14 cellular contexts compared by ENCODE assay signal in genomic region chr7:47846117-47846836, GRCh38.
DNase-seq lines count a peak whose midpoint lies in the region; ATAC-seq and TF ChIP-seq lines count a peak whose summit lies in the region.
"Had no signal": no experiment of that assay in that cellular context is flagged by ENCODE, and none has a peak within 500 bp of the region (broad histone marks: within the 10 kb centered on the region; RNA-seq: fewer than 3 reads in every experiment).

No MANE protein-coding gene starts in this region.

- H3K4me1 ChIP-seq in upper lobe of right lung (no peaks in the 10 kb centered on the region), esophagus muscularis mucosa (peaks cover 0 to 9% (median 3%) of the 10 kb centered on the region in 4 donors)

- H3K9me3 ChIP-seq in upper lobe of right lung, result no peaks in the 10 kb centered on the region
- H3K9me3 ChIP-seq in esophagus muscularis mucosa, result no peaks in the 10 kb centered on the region

- DNase-seq in SIG-M5 treated with dmso at 0.1 percent for 504 hours (lab: John Stamatoyannopoulos, UW; ENCODE audit: unreplicated experiment) (peak; percentile 14), SIG-M5 (lab: John Stamatoyannopoulos, UW) (no peak), astrocyte of the spinal cord (ENCODE audit: low read depth, low spot score) (peak; percentile 35), left cardiac atrium (no peak), upper lobe of right lung (no peak), esophagus muscularis mucosa (ENCODE audit: extremely low spot score) (no peak)
- no peak for DNase-seq in stimulated activated naive B cell treated with anti-CD40 and anti-IgM and Interleukin-4, amounts not matched to agents 10 μg/mL and 1 μg/mL and 100 μg/mL, for 72 hours
- DNase-seq: activated CD4-positive, alpha-beta T cell treated with anti-CD3 and anti-CD28 coated beads for 36 hours; DMS 273 treated with DMSO at 0.1 percent for 48 hours; NCI-H1092; NCI-H526 had no signal

- no peak for TF ChIP-seq EP300 in esophagus muscularis mucosa (IDR thresholded peaks at IDR 0.05)

- in situ Hi-C loops in astrocyte of the spinal cord (cut with HindIII; ENCODE audit: low sequenced_read_pairs), result no loop called here

- H3K27me3 ChIP-seq in upper lobe of right lung (no peaks in the 10 kb centered on the region), esophagus muscularis mucosa (no peaks in the 10 kb centered on the region)

- ATAC-seq in left cardiac atrium (peak; percentile 60 to 82), upper lobe of right lung (peak; percentile 30), GM21390 (IDR thresholded peaks at IDR 0.05; ENCODE audit: unreplicated experiment) (no peak)
- ATAC-seq in stimulated activated naive B cell treated with anti-CD40 and anti-IgM and Interleukin-4, amounts not matched to agents 10 μg/mL and 1 μg/mL and 100 μg/mL, for 72 hours (replicated peaks), result no peak
- ATAC-seq: activated CD4-positive, alpha-beta T cell treated with anti-CD3 and anti-CD28 coated beads for 36 hours had no signal

- TF ChIP-seq POLR2A in esophagus muscularis mucosa (IDR thresholded peaks at IDR 0.05; ENCODE audit: low read depth), result no peak

- TF ChIP-seq CTCF in astrocyte of the spinal cord (IDR thresholded peaks at IDR 0.05; ENCODE audit: low read depth, low read length), result no peak
- no peak for TF ChIP-seq CTCF in upper lobe of right lung (IDR thresholded peaks at IDR 0.05)
- no peak for TF ChIP-seq CTCF in esophagus muscularis mucosa (IDR thresholded peaks at IDR 0.05)

- H3K36me3 ChIP-seq in upper lobe of right lung, result no peaks in the 10 kb centered on the region
- H3K36me3 ChIP-seq in esophagus muscularis mucosa, result peaks cover 0 to 4% (median 0%) of the 10 kb centered on the region in 4 donors

- H3K27ac Mint-ChIP-seq in stimulated activated naive B cell treated with anti-CD40 and anti-IgM and Interleukin-4, amounts not matched to agents 10 μg/mL and 1 μg/mL and 100 μg/mL, for 72 hours, result no peak overlapping the region
- H3K27ac Mint-ChIP-seq: activated CD4-positive, alpha-beta T cell treated with anti-CD3 and anti-CD28 coated beads for 36 hours; memory B cell had no signal

- no peak overlapping the region for H3K4me3 Mint-ChIP-seq in stimulated activated naive B cell treated with anti-CD40 and anti-IgM and Interleukin-4, amounts not matched to agents 10 μg/mL and 1 μg/mL and 100 μg/mL, for 72 hours
- H3K4me3 Mint-ChIP-seq: activated CD4-positive, alpha-beta T cell treated with anti-CD3 and anti-CD28 coated beads for 36 hours; memory B cell had no signal

- H3K4me1 Mint-ChIP-seq in stimulated activated naive B cell treated with anti-CD40 and anti-IgM and Interleukin-4, amounts not matched to agents 10 μg/mL and 1 μg/mL and 100 μg/mL, for 72 hours, result no peaks in the 10 kb centered on the region
- H3K4me1 Mint-ChIP-seq: activated CD4-positive, alpha-beta T cell treated with anti-CD3 and anti-CD28 coated beads for 36 hours; memory B cell had no signal

- H3K27ac ChIP-seq in upper lobe of right lung, result no peak overlapping the region
- no peak overlapping the region for H3K27ac ChIP-seq in esophagus muscularis mucosa (replicated peaks in 1 of 4)
- H3K27ac ChIP-seq: 22Rv1 had no signal

- intact Hi-C loops in left cardiac atrium (cut with DNase I) (no loop called here), upper lobe of right lung (cut with DNase I) (no loop called here), esophagus muscularis mucosa (cut with DNase I) (no loop called here)

- no peaks in the 10 kb centered on the region for H3K9me3 Mint-ChIP-seq in stimulated activated naive B cell treated with anti-CD40 and anti-IgM and Interleukin-4, amounts not matched to agents 10 μg/mL and 1 μg/mL and 100 μg/mL, for 72 hours
- H3K9me3 Mint-ChIP-seq: memory B cell had no signal

- no peaks in the 10 kb centered on the region for H3K36me3 Mint-ChIP-seq in stimulated activated naive B cell treated with anti-CD40 and anti-IgM and Interleukin-4, amounts not matched to agents 10 μg/mL and 1 μg/mL and 100 μg/mL, for 72 hours
- H3K36me3 Mint-ChIP-seq: memory B cell had no signal

- H3K4me3 ChIP-seq in astrocyte of the spinal cord (ENCODE audit: low read depth, low read length) (no peak overlapping the region), upper lobe of right lung (no peak overlapping the region), esophagus muscularis mucosa (no peak overlapping the region)

- peaks cover 6 to 7% of the 10 kb centered on the region in 2 donors for H3K27me3 Mint-ChIP-seq in stimulated activated naive B cell treated with anti-CD40 and anti-IgM and Interleukin-4, amounts not matched to agents 10 μg/mL and 1 μg/mL and 100 μg/mL, for 72 hours
- H3K27me3 Mint-ChIP-seq: activated CD4-positive, alpha-beta T cell treated with anti-CD3 and anti-CD28 coated beads for 36 hours had no signal

- WGBS in esophagus muscularis mucosa, result 84% methylated on average over 7 of the region's 7 CpGs

Comparison
In these comparisons a context has a peak if more than half of its experiments do, and no peak if none do; other contexts are left out.
1. DNase-seq: peak in SIG-M5 treated with dmso at 0.1 percent for 504 hours (single experiment) and astrocyte of the spinal cord (single experiment); none in SIG-M5 (single experiment), left cardiac atrium (single experiment), upper lobe of right lung (single experiment), stimulated activated naive B cell treated with anti-CD40 and anti-IgM and Interleukin-4, amounts not matched to agents 10 μg/mL and 1 μg/mL and 100 μg/mL, for 72 hours (single experiment) and esophagus muscularis mucosa (single experiment).
2. ATAC-seq: peak in left cardiac atrium (2 of 2) and upper lobe of right lung (single experiment); none in stimulated activated naive B cell treated with anti-CD40 and anti-IgM and Interleukin-4, amounts not matched to agents 10 μg/mL and 1 μg/mL and 100 μg/mL, for 72 hours (0 of 2) and GM21390 (single experiment).